In genomic region chr19:51675911-51676565, GRCh38 we compare ENCODE assay signal across 1 cellular context.
TF ChIP-seq lines count a peak whose summit lies in the region.

No MANE protein-coding gene starts in this region.

TF ChIP-seq in IMR-90, 13 proteins besides CTCF, POLR2A, EP300 and RAD21:
- TF ChIP-seq MAFK (IDR thresholded peaks at IDR 0.05; ENCODE audit: low read depth, low read length) = peak; percentile 65
